22 cellular contexts compared by ENCODE assay signal in genomic region chr14:23358553-23359166, GRCh38. TPM values are rescaled to one million over a fixed set of nuclear protein-coding genes. Genes with fewer than 3 reads are reported as not detected.
DNase-seq lines count a peak whose midpoint lies in the region; ATAC-seq, FAIRE-seq and TF ChIP-seq lines count a peak whose summit lies in the region.
"Had no signal": no experiment of that assay in that cellular context is flagged by ENCODE, and none has a peak within 500 bp of the region (broad histone marks: within the 10 kb centered on the region; RNA-seq: fewer than 3 reads in every experiment).

No MANE protein-coding gene starts in this region.

- H3K9me3 Mint-ChIP-seq in stimulated activated naive CD8-positive, alpha-beta T cell treated with anti-CD3 and anti-CD28 coated beads, Interleukin-15, amount 100 ng/mL, for 72 hours, result no peaks in the 10 kb centered on the region
- H3K9me3 Mint-ChIP-seq: activated B cell treated with CpG ODN at 0.5 μM for 24 hours; stimulated activated effector memory CD8-positive, alpha-beta T cell treated with anti-CD3 and anti-CD28 coated beads, Interleukin-12 subunit alpha, Interleukin-12 subunit beta, amount 100 ng/mL, for 72 hours had no signal

- H2AFZ ChIP-seq in HepG2 (ENCODE audit: low read length), result no peak overlapping the region

- peak; percentile 34 for ATAC-seq in stimulated activated naive CD8-positive, alpha-beta T cell treated with anti-CD3 and anti-CD28 coated beads, Interleukin-15, amount 100 ng/mL, for 72 hours
- ATAC-seq in stimulated activated naive CD8-positive, alpha-beta T cell treated with anti-CD3 and anti-CD28 coated beads, Interleukin-15, Interleukin-2, amounts not matched to agents 100 U/mL and 50 U/mL, for 24 hours, result no peak
- ATAC-seq in HepG2, result peak; percentile 31
- ATAC-seq: SK-N-SH treated with all-trans-retinoic acid at 6 μM for 48 hours; stimulated activated effector memory CD8-positive, alpha-beta T cell treated with anti-CD3 and anti-CD28 coated beads, Interleukin-12 subunit alpha, Interleukin-12 subunit beta, amount 100 ng/mL, for 72 hours had no signal

- in situ Hi-C loops in HepG2 (cut with HindIII; ENCODE audit: extremely low pct_ligation_motif_present, low pct_unique_long_range_greater_than_20kb), result no loop called here

- TF ChIP-seq RAD21 in HepG2 (CRISPR knock-in tag; IDR thresholded peaks at IDR 0.05), result no peak

- H3K27me3 ChIP-seq in HepG2 (ENCODE audit: control insufficient read depth in 1 of 2, insufficient read depth in 2 of 2, low read length in 2 of 2) (peaks cover 38 to 93% of the 10 kb centered on the region in 2 experiments), tibial nerve (no peaks in the 10 kb centered on the region)

- no peaks in the 10 kb centered on the region for H3K9me3 ChIP-seq in HepG2 (ENCODE audit: low read length)
- no peaks in the 10 kb centered on the region for H3K9me3 ChIP-seq in tibial nerve
- H3K9me3 ChIP-seq: adrenal gland; BLaER1 treated with 17β-estradiol and CSF1 and Interleukin-3, amounts not matched to agents 10 nM and 100 nM had no signal

- WGBS in HepG2 (ENCODE audit: low lambda C conversion rate), result 36% methylated on average over 12 of the region's 12 CpGs
- 78 to 80% methylated on average over 12 of the region's 12 CpGs for WGBS in tibial nerve, 2 donors

- no peak for TF ChIP-seq POLR2A in HepG2 (IDR thresholded peaks at IDR 0.05; ENCODE audit: insufficient read depth in 1 of 2, low read depth in 2 of 2, low read length in 2 of 2)
- no peak for TF ChIP-seq POLR2A in tibial nerve (IDR thresholded peaks at IDR 0.05)

- POLR2A ChIA-PET in HepG2 (lab: Yijun Ruan, JAX), result no interaction called here

- peaks cover 30% of the 10 kb centered on the region for H3K4me1 ChIP-seq in HepG2 (ENCODE audit: insufficient read depth, low read length)
- H3K4me1 ChIP-seq in tibial nerve, result peaks cover 0 to 56% (median 27%) of the 10 kb centered on the region in 4 donors
- H3K4me1 ChIP-seq: adrenal gland had no signal

- H3K4me1 Mint-ChIP-seq in stimulated activated naive CD8-positive, alpha-beta T cell treated with anti-CD3 and anti-CD28 coated beads, Interleukin-15, amount 100 ng/mL, for 72 hours, result no peaks in the 10 kb centered on the region
- H3K4me1 Mint-ChIP-seq: activated B cell treated with CpG ODN at 0.5 μM for 24 hours had no signal

- H3K27ac Mint-ChIP-seq in stimulated activated naive CD8-positive, alpha-beta T cell treated with anti-CD3 and anti-CD28 coated beads, Interleukin-15, amount 100 ng/mL, for 72 hours, result no peak overlapping the region
- H3K27ac Mint-ChIP-seq: activated B cell treated with CpG ODN at 0.5 μM for 24 hours; stimulated activated effector memory CD8-positive, alpha-beta T cell treated with anti-CD3 and anti-CD28 coated beads, Interleukin-12 subunit alpha, Interleukin-12 subunit beta, amount 100 ng/mL, for 72 hours had no signal

- peaks cover 19% of the 10 kb centered on the region for H3K27me3 Mint-ChIP-seq in stimulated activated naive CD8-positive, alpha-beta T cell treated with anti-CD3 and anti-CD28 coated beads, Interleukin-15, amount 100 ng/mL, for 72 hours

- CTCF ChIA-PET in HepG2 (lab: Yijun Ruan, JAX; ENCODE audit: low intra/inter-chr PET ratio, low total read pairs), result interaction anchor here (1.6 kb wide), 1 partner anchor 21 kb away, joined by 4 read pairs; no protein-coding TSS in a partner anchor

- H3K4me3 Mint-ChIP-seq in stimulated activated naive CD8-positive, alpha-beta T cell treated with anti-CD3 and anti-CD28 coated beads, Interleukin-15, amount 100 ng/mL, for 72 hours, result no peak overlapping the region
- H3K4me3 Mint-ChIP-seq: activated B cell treated with CpG ODN at 0.5 μM for 24 hours; stimulated activated effector memory CD8-positive, alpha-beta T cell treated with anti-CD3 and anti-CD28 coated beads, Interleukin-12 subunit alpha, Interleukin-12 subunit beta, amount 100 ng/mL, for 72 hours had no signal

- H3K4me2 ChIP-seq in HepG2 (ENCODE audit: low read depth, low read length), result no peak overlapping the region
- H3K4me2 ChIP-seq: BLaER1 treated with 17β-estradiol and CSF1 and Interleukin-3, amounts not matched to agents 10 nM and 100 nM had no signal

- no peak overlapping the region for H3K4me3 ChIP-seq in HepG2 (replicated peaks in 1 of 3; ENCODE audit: insufficient read depth in 1 of 3, low read depth in 2 of 3, low read length in 3 of 3)
- H3K4me3 ChIP-seq in tibial nerve, result no peak overlapping the region
- H3K4me3 ChIP-seq: adrenal gland; BLaER1 treated with 17β-estradiol and CSF1 and Interleukin-3, amounts not matched to agents 10 nM and 100 nM; lung had no signal

- H3K36me3 ChIP-seq in HepG2 (replicated peaks in 1 of 2; ENCODE audit: control insufficient read depth in 1 of 2, insufficient read depth in 2 of 2, low read length in 2 of 2) (no peaks in the 10 kb centered on the region), tibial nerve (peaks cover 0 to 45% (median 0%) of the 10 kb centered on the region in 3 donors)
- H3K36me3 ChIP-seq: adrenal gland; BLaER1 treated with 17β-estradiol and CSF1 and Interleukin-3, amounts not matched to agents 10 nM and 100 nM had no signal

- no peak overlapping the region for H3K9ac ChIP-seq in HepG2 (ENCODE audit: insufficient read depth, low read depth, low read length)
- H3K9ac ChIP-seq: BLaER1 treated with 17β-estradiol and CSF1 and Interleukin-3, amounts not matched to agents 10 nM and 100 nM had no signal

- H3K27ac ChIP-seq in HepG2 (ENCODE audit: extremely low read length, insufficient read depth, low read length), result no peak overlapping the region
- H3K27ac ChIP-seq in tibial nerve, result peak overlapping the region in 3 of 4 donors; percentile 67 to 98 (median 85)
- H3K27ac ChIP-seq: BLaER1 treated with 17β-estradiol and CSF1 and Interleukin-3, amounts not matched to agents 10 nM and 100 nM had no signal

- intact Hi-C loops in HepG2 (cut with micrococcal nuclease; ENCODE audit: unreplicated experiment), result no loop called here

- BruUV-seq in HepG2 (replicated peaks; lab: Mats Ljungman, UMichigan), result no TSS peak

- no peak for FAIRE-seq in HepG2 (lab: Jason Lieb, UNC)
- FAIRE-seq: keratinocyte had no signal

- TF ChIP-seq CTCF in HepG2 (CRISPR knock-in tag; IDR thresholded peaks at IDR 0.05) (no peak), tibial nerve (IDR thresholded peaks at IDR 0.05) (no peak)

- H3K79me2 ChIP-seq in HepG2 (ENCODE audit: insufficient read depth, low read length), result no peaks in the 10 kb centered on the region

- TF ChIP-seq EP300 in HepG2 (IDR thresholded peaks at IDR 0.05; ENCODE audit: low read depth in 2 of 2, low read length in 2 of 2) (no peak), HepG2 (CRISPR knock-in tag; IDR thresholded peaks at IDR 0.05; ENCODE audit: borderline replicate concordance) (no peak), tibial nerve (IDR thresholded peaks at IDR 0.05) (no peak)

- no peak for DNase-seq in stimulated activated naive CD8-positive, alpha-beta T cell treated with anti-CD3 and anti-CD28 coated beads, Interleukin-15, amount 100 ng/mL, for 72 hours
- DNase-seq in stimulated activated naive CD8-positive, alpha-beta T cell treated with anti-CD3 and anti-CD28 coated beads, Interleukin-15, Interleukin-2, amounts not matched to agents 100 U/mL and 50 U/mL, for 24 hours, result no peak
- DNase-seq in HepG2 (ENCODE audit: low spot score) (no peak), tibial nerve (ENCODE audit: low spot score in 2 of 2) (no peak), DMS114 treated with DMSO at 0.1 percent for 48 hours (lab: John Stamatoyannopoulos, UW; ENCODE audit: unreplicated experiment) (no peak), NCI-H1417 treated with DMSO at 0.1 percent for 48 hours (lab: John Stamatoyannopoulos, UW) (no peak)
- DNase-seq: activated B cell treated with CpG ODN at 0.5 μM for 24 hours; activated CD4-positive, alpha-beta T cell treated with anti-CD3 and anti-CD28 coated beads, Interleukin-2, amount 50 U/mL, for 48 hours; activated gamma-delta T cell treated with Interleukin-2 at 50 U/mL for 16 hours; dermis blood vessel endothelial cell; foreskin melanocyte; NCI-H1417; NCI-H510A; T-helper 9 cell had no signal

- no peaks in the 10 kb centered on the region for H4K20me1 ChIP-seq in HepG2 (ENCODE audit: insufficient read depth, low read length)
- H4K20me1 ChIP-seq: BLaER1 treated with 17β-estradiol and CSF1 and Interleukin-3, amounts not matched to agents 10 nM and 100 nM had no signal

RNA-seq across cellular contexts. Expression of gene SLC22A17, which starts 6.0 kb away (rescaled TPM):
- total RNA-seq in HepG2 (2016; rRNA removed; fragmentation: Illumina TruSeq; extraction: Trizol) (0.48 and 0.95 TPM in 2 replicates), tibial nerve (10 to 100 TPM; 55.9 to 91.0 (median 58.3) TPM)
- 0.30 TPM in 1 of 2 replicates, not detected in the other for total RNA-seq in HepG2 (2016; cell fraction: cytosol; rRNA removed; fragmentation: Illumina TruSeq; extraction: Trizol; ENCODE audit: low read depth)
- total RNA-seq in HepG2 (2016; cell fraction: insoluble cytoplasmic fraction; rRNA removed; fragmentation: Illumina TruSeq; extraction: Trizol), result 0.21 and 0.91 TPM in 2 replicates
- total RNA-seq in HepG2 (2016; cell fraction: membrane; rRNA removed; fragmentation: Illumina TruSeq; extraction: Trizol), result 0.12 and 0.31 TPM in 2 replicates
- 1.2 TPM in 2 replicates for total RNA-seq in HepG2 (2016; cell fraction: nucleus; rRNA removed; fragmentation: Illumina TruSeq; extraction: Trizol)
- 1.1 and 1.8 TPM in 2 replicates for polyA plus RNA-seq in HepG2 (2011; rRNA removed)
- polyA plus RNA-seq in HepG2 (2011; cell fraction: cytosol; rRNA removed), result 0.69 and 0.98 TPM in 2 replicates
- 9.4 and 11.6 TPM in 2 replicates for polyA plus RNA-seq in HepG2 (2011; cell fraction: nucleus; rRNA removed)
- polyA plus RNA-seq in HepG2 (2012), result 1.7 and 2.3 TPM in 2 replicates
- 0.12 and 0.14 TPM in 2 replicates for polyA plus RNA-seq in HepG2 (2016; cell fraction: cytosol; fragmentation: Illumina TruSeq; extraction: Trizol; ENCODE audit: low read depth)
- 0.27 and 0.67 TPM in 2 replicates for polyA plus RNA-seq in HepG2 (2016; cell fraction: insoluble cytoplasmic fraction; fragmentation: Illumina TruSeq; extraction: Trizol; ENCODE audit: low read depth)
- polyA plus RNA-seq in HepG2 (2016; cell fraction: membrane; fragmentation: Illumina TruSeq; extraction: Trizol; ENCODE audit: low read depth), result 0.16 and 0.19 TPM in 2 replicates
- polyA plus RNA-seq in HepG2 (2016; cell fraction: nucleus; fragmentation: Illumina TruSeq; extraction: Trizol; ENCODE audit: insufficient read depth, low read depth), result 3.6 and 3.8 TPM in 2 replicates
- polyA minus RNA-seq in HepG2 (2011; rRNA and poly(A)+ RNA removed; ENCODE audit: low replicate concordance), result 3.1 TPM in 1 of 2 replicates, not detected in the other
- polyA minus RNA-seq in HepG2 (2011; cell fraction: cytosol; rRNA and poly(A)+ RNA removed), result 0.59 and 1.5 TPM in 2 replicates
- polyA minus RNA-seq in HepG2 (2011; cell fraction: nucleus; rRNA and poly(A)+ RNA removed), result 0.99 and 1.9 TPM in 2 replicates

RNA-seq across cellular contexts. Expression of gene EFS, which starts 6.3 kb away (rescaled TPM):
- not detected in 2 replicates for total RNA-seq in HepG2 (2016; rRNA removed; fragmentation: Illumina TruSeq; extraction: Trizol)
- total RNA-seq in HepG2 (2016; cell fraction: cytosol; rRNA removed; fragmentation: Illumina TruSeq; extraction: Trizol; ENCODE audit: low read depth), result not detected in 2 replicates
- total RNA-seq in HepG2 (2016; cell fraction: insoluble cytoplasmic fraction; rRNA removed; fragmentation: Illumina TruSeq; extraction: Trizol), result not detected in 2 replicates
- not detected in 2 replicates for total RNA-seq in HepG2 (2016; cell fraction: membrane; rRNA removed; fragmentation: Illumina TruSeq; extraction: Trizol)
- not detected in 2 replicates for total RNA-seq in HepG2 (2016; cell fraction: nucleus; rRNA removed; fragmentation: Illumina TruSeq; extraction: Trizol)
- not detected in 2 replicates for polyA plus RNA-seq in HepG2 (2011; rRNA removed)
- polyA plus RNA-seq in HepG2 (2011; cell fraction: cytosol; rRNA removed), result 0.03 and 0.04 TPM in 2 replicates
- 0.05 TPM in 2 replicates for polyA plus RNA-seq in HepG2 (2011; cell fraction: nucleus; rRNA removed)
- not detected in 2 replicates for polyA plus RNA-seq in HepG2 (2012)
- polyA plus RNA-seq in HepG2 (2016; cell fraction: cytosol; fragmentation: Illumina TruSeq; extraction: Trizol; ENCODE audit: low read depth), result not detected in 2 replicates
- polyA plus RNA-seq in HepG2 (2016; cell fraction: insoluble cytoplasmic fraction; fragmentation: Illumina TruSeq; extraction: Trizol; ENCODE audit: low read depth), result not detected in 2 replicates
- not detected in 2 replicates for polyA plus RNA-seq in HepG2 (2016; cell fraction: membrane; fragmentation: Illumina TruSeq; extraction: Trizol; ENCODE audit: low read depth)
- polyA plus RNA-seq in HepG2 (2016; cell fraction: nucleus; fragmentation: Illumina TruSeq; extraction: Trizol; ENCODE audit: insufficient read depth, low read depth), result not detected in 2 replicates
- not detected in 2 replicates for polyA minus RNA-seq in HepG2 (2011; rRNA and poly(A)+ RNA removed; ENCODE audit: low replicate concordance)
- polyA minus RNA-seq in HepG2 (2011; cell fraction: cytosol; rRNA and poly(A)+ RNA removed), result not detected in 2 replicates
- not detected in 2 replicates for polyA minus RNA-seq in HepG2 (2011; cell fraction: nucleus; rRNA and poly(A)+ RNA removed)
- 10 to 100 TPM; 31.4 to 38.2 (median 34.2) TPM for total RNA-seq in tibial nerve
- total RNA-seq: activated B cell treated with CpG ODN at 0.5 μM for 24 hours had no signal

RNA-seq across cellular contexts. Expression of gene IL25, which starts 13.9 kb away (rescaled TPM):
- total RNA-seq in HepG2 (2016; rRNA removed; fragmentation: Illumina TruSeq; extraction: Trizol), result not detected in 2 replicates
- not detected in 2 replicates for total RNA-seq in HepG2 (2016; cell fraction: cytosol; rRNA removed; fragmentation: Illumina TruSeq; extraction: Trizol; ENCODE audit: low read depth)
- not detected in 2 replicates for total RNA-seq in HepG2 (2016; cell fraction: insoluble cytoplasmic fraction; rRNA removed; fragmentation: Illumina TruSeq; extraction: Trizol)
- not detected in 2 replicates for total RNA-seq in HepG2 (2016; cell fraction: membrane; rRNA removed; fragmentation: Illumina TruSeq; extraction: Trizol)
- total RNA-seq in HepG2 (2016; cell fraction: nucleus; rRNA removed; fragmentation: Illumina TruSeq; extraction: Trizol), result not detected in 2 replicates
- not detected in 2 replicates for polyA plus RNA-seq in HepG2 (2011; rRNA removed)
- not detected in 2 replicates for polyA plus RNA-seq in HepG2 (2011; cell fraction: cytosol; rRNA removed)
- polyA plus RNA-seq in HepG2 (2011; cell fraction: nucleus; rRNA removed), result not detected in 2 replicates
- not detected in 2 replicates for polyA plus RNA-seq in HepG2 (2012)
- not detected in 2 replicates for polyA plus RNA-seq in HepG2 (2016; cell fraction: cytosol; fragmentation: Illumina TruSeq; extraction: Trizol; ENCODE audit: low read depth)
- polyA plus RNA-seq in HepG2 (2016; cell fraction: insoluble cytoplasmic fraction; fragmentation: Illumina TruSeq; extraction: Trizol; ENCODE audit: low read depth), result not detected in 2 replicates
- not detected in 2 replicates for polyA plus RNA-seq in HepG2 (2016; cell fraction: membrane; fragmentation: Illumina TruSeq; extraction: Trizol; ENCODE audit: low read depth)
- polyA plus RNA-seq in HepG2 (2016; cell fraction: nucleus; fragmentation: Illumina TruSeq; extraction: Trizol; ENCODE audit: insufficient read depth, low read depth), result not detected in 2 replicates
- not detected in 2 replicates for polyA minus RNA-seq in HepG2 (2011; rRNA and poly(A)+ RNA removed; ENCODE audit: low replicate concordance)
- not detected in 2 replicates for polyA minus RNA-seq in HepG2 (2011; cell fraction: cytosol; rRNA and poly(A)+ RNA removed)
- not detected in 2 replicates for polyA minus RNA-seq in HepG2 (2011; cell fraction: nucleus; rRNA and poly(A)+ RNA removed)
- total RNA-seq in tibial nerve, result not detected
- total RNA-seq: activated B cell treated with CpG ODN at 0.5 μM for 24 hours, adrenal gland, dermis blood vessel endothelial cell, epithelial cell of proximal tubule, lung, RPMI7951 had no signal
- polyA plus RNA-seq: keratinocyte, lung had no signal

RNA-seq across cellular contexts. Expression of gene CMTM5, which starts 18.2 kb away (rescaled TPM):
- total RNA-seq in HepG2 (2016; rRNA removed; fragmentation: Illumina TruSeq; extraction: Trizol) (not detected in 2 replicates), tibial nerve (10 to 100 TPM; 10.8 to 31.5 (median 18.3) TPM)
- total RNA-seq in HepG2 (2016; cell fraction: cytosol; rRNA removed; fragmentation: Illumina TruSeq; extraction: Trizol; ENCODE audit: low read depth), result not detected in 2 replicates
- not detected in 2 replicates for total RNA-seq in HepG2 (2016; cell fraction: insoluble cytoplasmic fraction; rRNA removed; fragmentation: Illumina TruSeq; extraction: Trizol)
- total RNA-seq in HepG2 (2016; cell fraction: membrane; rRNA removed; fragmentation: Illumina TruSeq; extraction: Trizol), result not detected in 2 replicates
- total RNA-seq in HepG2 (2016; cell fraction: nucleus; rRNA removed; fragmentation: Illumina TruSeq; extraction: Trizol), result not detected in 2 replicates
- not detected in 2 replicates for polyA plus RNA-seq in HepG2 (2011; rRNA removed)
- polyA plus RNA-seq in HepG2 (2011; cell fraction: cytosol; rRNA removed), result not detected in 2 replicates
- not detected in 2 replicates for polyA plus RNA-seq in HepG2 (2011; cell fraction: nucleus; rRNA removed)
- polyA plus RNA-seq in HepG2 (2012), result not detected in 2 replicates
- not detected in 2 replicates for polyA plus RNA-seq in HepG2 (2016; cell fraction: cytosol; fragmentation: Illumina TruSeq; extraction: Trizol; ENCODE audit: low read depth)
- polyA plus RNA-seq in HepG2 (2016; cell fraction: insoluble cytoplasmic fraction; fragmentation: Illumina TruSeq; extraction: Trizol; ENCODE audit: low read depth), result not detected in 2 replicates
- polyA plus RNA-seq in HepG2 (2016; cell fraction: membrane; fragmentation: Illumina TruSeq; extraction: Trizol; ENCODE audit: low read depth), result not detected in 2 replicates
- polyA plus RNA-seq in HepG2 (2016; cell fraction: nucleus; fragmentation: Illumina TruSeq; extraction: Trizol; ENCODE audit: insufficient read depth, low read depth), result not detected in 2 replicates
- polyA minus RNA-seq in HepG2 (2011; rRNA and poly(A)+ RNA removed; ENCODE audit: low replicate concordance), result not detected in 2 replicates
- polyA minus RNA-seq in HepG2 (2011; cell fraction: cytosol; rRNA and poly(A)+ RNA removed), result not detected in 2 replicates
- polyA minus RNA-seq in HepG2 (2011; cell fraction: nucleus; rRNA and poly(A)+ RNA removed), result not detected in 2 replicates
- total RNA-seq: activated B cell treated with CpG ODN at 0.5 μM for 24 hours, dermis blood vessel endothelial cell, epithelial cell of proximal tubule had no signal
- polyA plus RNA-seq: keratinocyte had no signal

RNA-seq across cellular contexts. Expression of gene PABPN1, which starts 37.4 kb away (rescaled TPM):
- total RNA-seq in HepG2 (2016; rRNA removed; fragmentation: Illumina TruSeq; extraction: Trizol) (173 and 233 TPM in 2 replicates), tibial nerve (10 to 100 TPM; 52.1 to 80.8 (median 64.5) TPM)
- total RNA-seq in HepG2 (2016; cell fraction: cytosol; rRNA removed; fragmentation: Illumina TruSeq; extraction: Trizol; ENCODE audit: low read depth), result 164 and 170 TPM in 2 replicates
- 151 and 261 TPM in 2 replicates for total RNA-seq in HepG2 (2016; cell fraction: insoluble cytoplasmic fraction; rRNA removed; fragmentation: Illumina TruSeq; extraction: Trizol)
- total RNA-seq in HepG2 (2016; cell fraction: membrane; rRNA removed; fragmentation: Illumina TruSeq; extraction: Trizol), result 240 and 258 TPM in 2 replicates
- 233 and 257 TPM in 2 replicates for total RNA-seq in HepG2 (2016; cell fraction: nucleus; rRNA removed; fragmentation: Illumina TruSeq; extraction: Trizol)
- polyA plus RNA-seq in HepG2 (2011; rRNA removed), result 524 and 560 TPM in 2 replicates
- polyA plus RNA-seq in HepG2 (2011; cell fraction: cytosol; rRNA removed), result 223 and 254 TPM in 2 replicates
- polyA plus RNA-seq in HepG2 (2011; cell fraction: nucleus; rRNA removed), result 1,653 and 1,890 TPM in 2 replicates
- 250 and 273 TPM in 2 replicates for polyA plus RNA-seq in HepG2 (2012)
- 203 and 217 TPM in 2 replicates for polyA plus RNA-seq in HepG2 (2016; cell fraction: cytosol; fragmentation: Illumina TruSeq; extraction: Trizol; ENCODE audit: low read depth)
- 267 and 292 TPM in 2 replicates for polyA plus RNA-seq in HepG2 (2016; cell fraction: insoluble cytoplasmic fraction; fragmentation: Illumina TruSeq; extraction: Trizol; ENCODE audit: low read depth)
- polyA plus RNA-seq in HepG2 (2016; cell fraction: membrane; fragmentation: Illumina TruSeq; extraction: Trizol; ENCODE audit: low read depth), result 282 and 307 TPM in 2 replicates
- 742 and 751 TPM in 2 replicates for polyA plus RNA-seq in HepG2 (2016; cell fraction: nucleus; fragmentation: Illumina TruSeq; extraction: Trizol; ENCODE audit: insufficient read depth, low read depth)
- 87.7 and 98.1 TPM in 2 replicates for polyA minus RNA-seq in HepG2 (2011; rRNA and poly(A)+ RNA removed; ENCODE audit: low replicate concordance)
- 48.4 and 51.4 TPM in 2 replicates for polyA minus RNA-seq in HepG2 (2011; cell fraction: cytosol; rRNA and poly(A)+ RNA removed)
- polyA minus RNA-seq in HepG2 (2011; cell fraction: nucleus; rRNA and poly(A)+ RNA removed), result 305 and 331 TPM in 2 replicates

Comparison
In these comparisons a context has a peak if more than half of its experiments do, and no peak if none do; other contexts are left out.
1. RNA of gene SLC22A17, which starts 6.0 kb away (total RNA-seq): 55.9 to 91.0 TPM in tibial nerve; 0.12 to 1.2 TPM in HepG2; every median in the first group is over 10 times any median in the second.
2. RNA of gene EFS, which starts 6.3 kb away (total RNA-seq): 31.4 to 38.2 TPM in tibial nerve; not detected in HepG2; every median in the first group is over 10 times any median in the second.